In genomic region chr7:116357776-116358670, GRCh38 we compare ENCODE assay signal across 13 cellular contexts.
DNase-seq lines count a peak whose midpoint lies in the region; ATAC-seq and TF ChIP-seq lines count a peak whose summit lies in the region.
"Had no signal": no experiment of that assay in that cellular context is flagged by ENCODE, and none has a peak within 500 bp of the region (broad histone marks: within the 10 kb centered on the region; RNA-seq: fewer than 3 reads in every experiment).

No MANE protein-coding gene starts in this region.

- H3K36me3 ChIP-seq in heart right ventricle (no peaks in the 10 kb centered on the region), vagina (no peaks in the 10 kb centered on the region)
- H3K36me3 ChIP-seq: HAP-1, pancreas had no signal

- no peak for TF ChIP-seq POLR2A in vagina (IDR thresholded peaks at IDR 0.05)

- intact Hi-C loops in heart right ventricle (cut with DNase I) = loop anchor here in 8 of 10 donors (1.0 to 10.0 kb wide), 11 partner anchors 84 to 227 kb away; partner anchors contain the start of genes CAV1 (in 4 of the 8) and CAV2 (in 2 of the 8)
- intact Hi-C loops in cardiac septum (cut with DNase I) = loop anchor here (1.0 kb wide), 1 partner anchor 230 kb away; no protein-coding TSS in a partner anchor
- intact Hi-C loops in vagina (cut with DNase I) = no loop called here

- H3K4me3 ChIP-seq in heart right ventricle = no peak overlapping the region
- no peak overlapping the region for H3K4me3 ChIP-seq in coronary artery
- no peak overlapping the region for H3K4me3 ChIP-seq in vagina
- H3K4me3 ChIP-seq: HAP-1, pancreas had no signal

- no peak for DNase-seq in heart right ventricle
- DNase-seq in cardiac septum (ENCODE audit: low spot score) = no peak
- no peak for DNase-seq in coronary artery (ENCODE audit: low spot score)
- peak; percentile 73 to 82 for DNase-seq in lung microvascular endothelial cell (ENCODE audit: low read depth in 2 of 2)
- DNase-seq in vagina (ENCODE audit: extremely low spot score in 2 of 2) = no peak
- DNase-seq in stimulated activated naive CD4-positive, alpha-beta T cell treated with Interleukin-2 at 50 U/mL for 16 hours (lab: John Stamatoyannopoulos, UW) = no peak
- no peak for DNase-seq in cerebellar cortex (ENCODE audit: low spot score)
- no peak for DNase-seq in activated CD4-positive, alpha-beta T cell treated with anti-CD3 and anti-CD28 coated beads for 4 hours
- DNase-seq: activated T-cell treated with anti-CD3 and anti-CD28 coated beads, Interleukin-2, amount 50 U/mL, for 24 hours; immature natural killer cell; NCI-H1105; pancreas had no signal

- WGBS in heart right ventricle, 2 donors = 71 to 77% methylated on average over 5 of the region's 5 CpGs

- H3K27me3 ChIP-seq in heart right ventricle = no peaks in the 10 kb centered on the region
- H3K27me3 ChIP-seq in vagina = no peaks in the 10 kb centered on the region
- H3K27me3 ChIP-seq: pancreas had no signal

- H3K4me1 ChIP-seq in heart right ventricle (peaks cover 12 to 72% (median 58%) of the 10 kb centered on the region in 9 donors), vagina (peaks cover 51% of the 10 kb centered on the region)

- H3K27ac ChIP-seq in heart right ventricle (peak overlapping the region; percentile 60 to 94 (median 86)), coronary artery (peak overlapping the region; percentile 46 to 89), vagina (peak overlapping the region; percentile 66)
- H3K27ac ChIP-seq: pancreas had no signal

- H3K9me3 ChIP-seq in heart right ventricle = peaks cover 0 to 5% (median 0%) of the 10 kb centered on the region in 11 donors
- no peaks in the 10 kb centered on the region for H3K9me3 ChIP-seq in vagina
- H3K9me3 ChIP-seq: HAP-1, pancreas had no signal

- TF ChIP-seq CTCF in heart right ventricle (IDR thresholded peaks at IDR 0.05) (no peak), coronary artery (IDR thresholded peaks at IDR 0.05) (no peak), vagina (IDR thresholded peaks at IDR 0.05) (no peak)

- ATAC-seq in heart right ventricle = no peak
- ATAC-seq: pancreas had no signal

Comparison
In these comparisons a context has a peak if more than half of its experiments do, and no peak if none do; other contexts are left out.
1. DNase-seq: peak in lung microvascular endothelial cell (2 of 2); none in heart right ventricle (0 of 2), cardiac septum (single experiment), coronary artery (single experiment), vagina (0 of 2), stimulated activated naive CD4-positive, alpha-beta T cell treated with Interleukin-2 at 50 U/mL for 16 hours (single experiment), cerebellar cortex (single experiment) and activated CD4-positive, alpha-beta T cell treated with anti-CD3 and anti-CD28 coated beads for 4 hours (0 of 2).
2. Peak in every context shown above with its lines, with median percentiles within 50 percentile points of each other: H3K27ac ChIP-seq.